In the genomic region with DNA sequence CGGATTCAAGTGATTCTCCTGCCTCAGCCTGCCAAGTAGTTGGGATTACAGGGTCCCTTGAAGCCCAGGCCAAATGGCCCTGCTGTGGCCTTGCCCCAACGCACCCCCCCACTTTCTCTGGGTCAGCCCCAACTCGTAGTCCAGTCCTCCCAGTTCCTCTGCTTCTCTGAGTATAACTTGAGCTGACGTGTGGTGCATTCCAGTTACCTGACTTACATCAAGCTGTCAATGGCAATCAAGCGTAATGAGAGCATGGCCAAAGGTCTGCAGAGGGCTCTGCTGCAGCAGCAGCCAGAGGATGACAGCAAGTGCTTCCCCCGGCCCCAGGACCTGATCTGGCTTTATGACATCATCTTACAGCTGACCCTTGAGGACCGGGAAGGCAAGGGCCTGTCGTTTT, we compare ENCODE assay signal across 9 cellular contexts. TPM values are rescaled to one million over a fixed set of nuclear protein-coding genes. Genes with fewer than 3 reads are reported as not detected.
A peak's percentile ranks its signal among the peaks of the same experiment; 100 is the strongest.
DNase-seq lines count a peak whose midpoint lies in the region; TF ChIP-seq lines count a peak whose summit lies in the region.
"Not testable (repeated sequence)": the region's sequence is repeated elsewhere in the genome, so short reads cannot be mapped to it uniquely, and the experiment has no call there.
"Had no signal": no experiment of that assay in that cellular context is flagged by ENCODE, and none has a peak within 500 bp of the region (broad histone marks: within the 10 kb centered on the region; RNA-seq: fewer than 3 reads in every experiment).

No MANE protein-coding gene starts in this region.

- H3K27ac Mint-ChIP-seq in glutamatergic neuron (ENCODE audit: unreplicated experiment) = peak overlapping the region; percentile 79

- DNase-seq in G401 (ENCODE audit: low spot score) = peak; percentile 1
- not testable (repeated sequence) for DNase-seq in SK-N-SH, glutamatergic neuron
- peak; percentile 40 for DNase-seq in islet precursor cell
- peak; percentile 8 for DNase-seq in non-pigmented ciliary epithelial cell (ENCODE audit: low read depth)
- peak; percentile 38 for DNase-seq in retinal pigment epithelial cell (ENCODE audit: low read depth)

- TF ChIP-seq CTCF in SK-N-SH (IDR thresholded peaks at IDR 0.05); glutamatergic neuron (IDR thresholded peaks at IDR 0.05; ENCODE audit: partially characterized antibody, unreplicated experiment); retinal pigment epithelial cell (conservative IDR thresholded peaks at IDR 0.05; ENCODE audit: low read depth, low read length): not testable (repeated sequence)

- WGBS in SK-N-SH (ENCODE audit: low lambda C conversion rate) = 10% methylated on average over 5 of the region's 8 CpGs

- POLR2A ChIA-PET in SK-N-SH (lab: Yijun Ruan, JAX) = not testable (repeated sequence)

- H3K9ac ChIP-seq in SK-N-SH = not testable (repeated sequence)

- not testable (repeated sequence) for H3K4me3 ChIP-seq in SK-N-SH (ENCODE audit: low read depth in 2 of 2, low read length in 1 of 2); retinal pigment epithelial cell (ENCODE audit: low read length)

- not testable (repeated sequence) for H3K4me1 Mint-ChIP-seq in glutamatergic neuron (ENCODE audit: low read depth, unreplicated experiment)

- H3K27ac ChIP-seq in SK-N-SH (ENCODE audit: low read depth in 2 of 2, low read length in 1 of 2) = not testable (repeated sequence)

- not testable (repeated sequence) for H3K4me2 ChIP-seq in SK-N-SH

- in situ Hi-C loops in G401 (cut with HindIII; ENCODE audit: low sequenced_read_pairs) = not testable (repeated sequence)

- H3K27me3 Mint-ChIP-seq in glutamatergic neuron (ENCODE audit: unreplicated experiment) = not testable (repeated sequence)

- H3K4me3 Mint-ChIP-seq in glutamatergic neuron (ENCODE audit: unreplicated experiment) = peak overlapping the region; percentile 39

- not testable (repeated sequence) for TF ChIP-seq EP300 in SK-N-SH (IDR thresholded peaks at IDR 0.05; ENCODE audit: borderline replicate concordance in 1 of 2, low read depth in 1 of 2, low read length in 1 of 2)

- TF ChIP-seq RAD21 in SK-N-SH (IDR thresholded peaks at IDR 0.05; ENCODE audit: low read length) = not testable (repeated sequence)

- not testable (repeated sequence) for H3K4me1 ChIP-seq in SK-N-SH (ENCODE audit: control insufficient read depth in 1 of 2, insufficient read depth in 2 of 2, low read depth in 1 of 2, low read length in 1 of 2)

- not testable (repeated sequence) for H2AFZ ChIP-seq in SK-N-SH (ENCODE audit: low read depth)

- not testable (repeated sequence) for H3K79me2 ChIP-seq in SK-N-SH (ENCODE audit: insufficient read depth)

- H3K9me2 ChIP-seq in SK-N-SH = not testable (repeated sequence)

- CTCF ChIA-PET in SK-N-SH (lab: Yijun Ruan, JAX) = not testable (repeated sequence)

- not testable (repeated sequence) for H3K36me3 Mint-ChIP-seq in glutamatergic neuron (ENCODE audit: unreplicated experiment)

- H3K36me3 ChIP-seq in SK-N-SH (replicated peaks in 1 of 2; ENCODE audit: control insufficient read depth in 1 of 2, insufficient read depth in 2 of 2, low read length in 1 of 2) = not testable (repeated sequence)

- H3K27me3 ChIP-seq in SK-N-SH (ENCODE audit: insufficient read depth) = not testable (repeated sequence)

- not testable (repeated sequence) for H3F3A ChIP-seq in SK-N-SH (replicated peaks; ENCODE audit: insufficient read depth)

- not testable (repeated sequence) for H3K9me3 Mint-ChIP-seq in glutamatergic neuron (ENCODE audit: unreplicated experiment)

- not testable (repeated sequence) for H4K20me1 ChIP-seq in SK-N-SH (ENCODE audit: insufficient read depth)

- not testable (repeated sequence) for H3K9me3 ChIP-seq in SK-N-SH

TF ChIP-seq in SK-N-SH, 30 proteins besides CTCF, POLR2A, EP300 and RAD21:
- TF ChIP-seq PBX3 (IDR thresholded peaks at IDR 0.05) = 0 out of 2 replicates have a peak, but pooled peaks have one; percentile 38

RNA-seq across cellular contexts. Expression of gene LGALS9C, which starts 50.8 kb away (rescaled TPM):
- total RNA-seq in G401 (2014; rRNA removed; shearing (Covaris generic)) = not detected in 2 replicates
- polyA plus RNA-seq in SK-N-SH (2012; rRNA removed) = not detected in 2 replicates
- polyA plus RNA-seq in SK-N-SH (2012; cell fraction: cytosol; rRNA removed) = not detected in 2 replicates
- polyA plus RNA-seq in SK-N-SH (2012; cell fraction: nucleus; rRNA removed) = not detected in 2 replicates
- not detected for total RNA-seq in glutamatergic neuron (ENCODE audit: unreplicated experiment)
- total RNA-seq: CD4-positive, alpha-beta T cell; CD8-positive, alpha-beta memory T cell had no signal
- polyA plus RNA-seq: A549; CD8-positive, alpha-beta memory T cell had no signal
